Comparison of ENCODE assay signal across 11 cellular contexts in genomic region chr12:109255377-109255776, GRCh38. TPM values are rescaled to one million over a fixed set of nuclear protein-coding genes. Genes with fewer than 3 reads are reported as not detected.
DNase-seq lines count a peak whose midpoint lies in the region; ATAC-seq and TF ChIP-seq lines count a peak whose summit lies in the region.
"Had no signal": no experiment of that assay in that cellular context is flagged by ENCODE, and none has a peak within 500 bp of the region (broad histone marks: within the 10 kb centered on the region; RNA-seq: fewer than 3 reads in every experiment).

No MANE protein-coding gene starts in this region.

- H3K36me3 Mint-ChIP-seq in osteocyte (ENCODE audit: unreplicated experiment): peaks cover 3% of the 10 kb centered on the region

- no peaks in the 10 kb centered on the region for H3K9me3 ChIP-seq in HAP-1
- H3K9me3 ChIP-seq: colonic mucosa had no signal

- no peak overlapping the region for H3K4me3 ChIP-seq in GM06990 (replicated peaks; ENCODE audit: low read depth, low read length)
- no peak overlapping the region for H3K4me3 ChIP-seq in HAP-1
- H3K4me3 ChIP-seq: colonic mucosa had no signal

- H3K4me1 Mint-ChIP-seq in osteocyte (ENCODE audit: unreplicated experiment): no peaks in the 10 kb centered on the region

- TF ChIP-seq CTCF in GM06990 (IDR thresholded peaks at IDR 0.05; ENCODE audit: insufficient read depth, low read length, poor library complexity, severe bottlenecking) (peak; percentile 6), osteocyte (IDR thresholded peaks at IDR 0.05) (peak; percentile 9)

- DNase-seq in GM06990 (ENCODE audit: extremely low read depth, insufficient read length) (no peak), NCI-H69 (lab: John Stamatoyannopoulos, UW) (peak; percentile 38), dermis blood vessel endothelial cell (peak; percentile 51), osteocyte (ENCODE audit: extremely low spot score, unreplicated experiment) (no peak), HAP-1 (ENCODE audit: low spot score in 2 of 2) (no peak)
- DNase-seq in activated effector memory CD4-positive, alpha-beta T cell treated with anti-CD3 and anti-CD28 coated beads, Interleukin-2, amount 50 U/mL, for 16 hours: no peak
- DNase-seq: colonic mucosa; naive thymus-derived CD4-positive, alpha-beta T cell; NCI-H446 had no signal

- in situ Hi-C loops in HAP-1 (cut with MboI; ENCODE audit: low sequenced_read_pairs): no loop called here

- no peaks in the 10 kb centered on the region for H3K4me1 ChIP-seq in HAP-1
- H3K4me1 ChIP-seq: colonic mucosa had no signal

- no peaks in the 10 kb centered on the region for H3K27me3 ChIP-seq in GM06990 (replicated peaks; ENCODE audit: control insufficient read depth, insufficient read depth, low read length)
- H3K27me3 ChIP-seq in HAP-1 (ENCODE audit: low read depth): no peaks in the 10 kb centered on the region
- H3K27me3 ChIP-seq: colonic mucosa had no signal

- peaks cover 10% of the 10 kb centered on the region for H3K9me3 Mint-ChIP-seq in osteocyte (ENCODE audit: unreplicated experiment)

- H3K27me3 Mint-ChIP-seq in osteocyte (ENCODE audit: unreplicated experiment): no peaks in the 10 kb centered on the region
- H3K27me3 Mint-ChIP-seq: naive thymus-derived CD4-positive, alpha-beta T cell had no signal

- no peak overlapping the region for H3K4me3 Mint-ChIP-seq in osteocyte (ENCODE audit: unreplicated experiment)
- H3K4me3 Mint-ChIP-seq: naive thymus-derived CD4-positive, alpha-beta T cell had no signal

- no peak overlapping the region for H3K27ac Mint-ChIP-seq in osteocyte (ENCODE audit: unreplicated experiment)
- H3K27ac Mint-ChIP-seq: activated T-helper 2 cell treated with anti-CD3 and anti-CD28 coated beads, Interferon-gamma antibody, Interleukin-2, Interleukin-4, amounts not matched to agents 10 μg/mL and 5 μg/mL and 100 μg/mL, durations not matched to agents 14 hours and 24 hours and 36 hours; naive thymus-derived CD4-positive, alpha-beta T cell had no signal

- ATAC-seq in HG03139 (IDR thresholded peaks at IDR 0.05; ENCODE audit: unreplicated experiment): no peak
- ATAC-seq: naive thymus-derived CD4-positive, alpha-beta T cell had no signal

- H3K36me3 ChIP-seq in GM06990 (ENCODE audit: control insufficient read depth, insufficient read depth, low read length) (no peaks in the 10 kb centered on the region), HAP-1 (replicated peaks) (no peaks in the 10 kb centered on the region)
- H3K36me3 ChIP-seq: colonic mucosa had no signal

RNA-seq across cellular contexts. Expression of gene FOXN4, which starts 53.7 kb away (rescaled TPM):
- total RNA-seq in dermis blood vessel endothelial cell (not detected in 2 replicates), osteocyte (not detected in 2 replicates)
- total RNA-seq: activated T-helper 2 cell treated with anti-CD3 and anti-CD28 coated beads, Interferon-gamma antibody, Interleukin-2, Interleukin-4, amounts not matched to agents 10 μg/mL and 5 μg/mL and 100 μg/mL, durations not matched to agents 14 hours and 24 hours and 36 hours; colonic mucosa; naive thymus-derived CD4-positive, alpha-beta T cell had no signal

Comparison
In these comparisons a context has a peak if more than half of its experiments do, and no peak if none do; other contexts are left out.
1. DNase-seq: peak in NCI-H69 (single experiment) and dermis blood vessel endothelial cell (single experiment); none in GM06990 (single experiment), osteocyte (single experiment), HAP-1 (0 of 2) and activated effector memory CD4-positive, alpha-beta T cell treated with anti-CD3 and anti-CD28 coated beads, Interleukin-2, amount 50 U/mL, for 16 hours (single experiment).